ENCODE assay signal across 8 cellular contexts in the genomic region with DNA sequence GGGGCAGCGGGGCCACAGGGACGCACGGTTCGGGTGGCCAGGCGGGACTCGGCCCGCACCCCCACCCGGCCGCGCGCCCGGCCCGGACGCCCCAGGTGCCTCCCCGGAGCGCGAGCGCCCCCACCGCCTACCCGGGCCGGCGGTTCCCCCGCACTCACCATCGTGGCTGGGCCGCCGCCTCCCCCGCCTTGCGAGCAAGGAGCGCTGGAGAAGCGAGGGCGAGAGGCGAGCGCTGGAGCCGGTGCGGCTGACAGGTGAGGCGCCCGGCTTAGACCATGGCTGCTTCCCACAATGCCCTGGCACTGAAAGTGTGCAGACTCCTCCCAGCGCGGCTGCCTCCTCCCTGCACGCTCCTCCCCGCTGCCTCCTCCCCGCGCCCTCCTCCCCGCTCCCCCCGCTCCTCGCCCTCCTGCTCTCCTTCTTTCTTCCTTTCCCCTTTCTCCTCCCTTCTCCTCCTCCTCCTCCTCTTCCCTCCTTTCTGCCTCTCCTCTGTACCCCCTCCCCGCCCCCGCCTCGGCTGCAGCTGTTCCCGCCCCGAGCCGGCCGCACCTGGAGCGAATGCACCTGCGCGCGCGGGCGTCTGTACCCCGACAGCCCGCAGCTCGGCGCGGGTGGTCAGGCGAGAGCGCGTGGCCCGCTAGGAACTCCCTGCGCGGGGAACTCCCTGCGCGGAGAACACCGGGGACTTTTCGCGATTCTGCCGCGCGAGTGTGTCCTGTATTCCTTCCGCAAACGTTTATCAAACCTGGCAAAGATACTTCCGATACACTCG. TPM values are rescaled to one million over a fixed set of nuclear protein-coding genes. Genes with fewer than 3 reads are reported as not detected.
A peak's percentile ranks its signal among the peaks of the same experiment; 100 is the strongest.
DNase-seq lines count a peak whose midpoint lies in the region; ATAC-seq, FAIRE-seq and TF ChIP-seq lines count a peak whose summit lies in the region.

TSS of gene AP1S3 (minus strand) at position 293 of the 772 bp plus-strand sequence. CDS start at position 161, 132 bp downstream.

- peak within 1 kb of the TSS; percentile 94 for H3K4me3 Mint-ChIP-seq in progenitor cell of endocrine pancreas (ENCODE audit: low read depth)

- peak within 1 kb of the TSS in 1 of 2 donors; percentile 66 for H3K27ac Mint-ChIP-seq in activated naive CD4-positive, alpha-beta T cell treated with anti-CD3 and anti-CD28 coated beads, Interleukin-2, amount 50 U/mL, for 72 hours
- H3K27ac Mint-ChIP-seq in progenitor cell of endocrine pancreas, result peak within 1 kb of the TSS; percentile 96

- peak within 1 kb of the TSS; percentile 61 for H3K4me3 ChIP-seq in HAP-1
- peak within 1 kb of the TSS; percentile 64 for H3K4me3 ChIP-seq in MG63

- H3K4me1 Mint-ChIP-seq in progenitor cell of endocrine pancreas (ENCODE audit: low read depth), result peaks cover 10% of the 10 kb centered on the region

- H3K27me3 ChIP-seq in HAP-1 (ENCODE audit: low read depth), result no peaks in the 10 kb centered on the region
- no peaks in the 10 kb centered on the region for H3K27me3 ChIP-seq in MG63

- DNase-seq in GM10266 (ENCODE audit: extremely low spot score), result peak; percentile 91
- DNase-seq in HAP-1 (ENCODE audit: low spot score in 2 of 2), result peak; percentile 74 to 87
- DNase-seq in MG63, result peak; percentile 67
- DNase-seq in SKM-1 (lab: John Stamatoyannopoulos, UW; ENCODE audit: unreplicated experiment), result peak; percentile 22
- DNase-seq in activated naive CD4-positive, alpha-beta T cell treated with anti-CD3 and anti-CD28 coated beads, Interleukin-2, amount 50 U/mL, for 72 hours (ENCODE audit: low spot score in 2 of 2), result peak; percentile 64 to 73
- DNase-seq in cardiac septum (ENCODE audit: low spot score), result peak; percentile 88
- peak; percentile 72 for DNase-seq in progenitor cell of endocrine pancreas (ENCODE audit: low spot score, unreplicated experiment)
- peak; percentile 85 for DNase-seq in urothelium cell line (ENCODE audit: low spot score)

- no peaks in the 10 kb centered on the region for H3K9me3 Mint-ChIP-seq in activated naive CD4-positive, alpha-beta T cell treated with anti-CD3 and anti-CD28 coated beads, Interleukin-2, amount 50 U/mL, for 72 hours
- H3K9me3 Mint-ChIP-seq in progenitor cell of endocrine pancreas (ENCODE audit: low read depth), result no peaks in the 10 kb centered on the region

- peak; percentile 93 to 95 for ATAC-seq in activated naive CD4-positive, alpha-beta T cell treated with anti-CD3 and anti-CD28 coated beads, Interleukin-2, amount 50 U/mL, for 72 hours

- intact Hi-C loops in cardiac septum (cut with DNase I), result loop anchor here (5.0 kb wide), 1 partner anchor 110 kb away; the partner anchor contains the start of gene WDFY1

- no peaks in the 10 kb centered on the region for H3K27me3 Mint-ChIP-seq in progenitor cell of endocrine pancreas

- no peak for FAIRE-seq in urothelium cell line (lab: Jason Lieb, UNC)

- in situ Hi-C loops in HAP-1 (cut with MboI; ENCODE audit: low sequenced_read_pairs), result loop anchor here (10.0 kb wide), 1 partner anchor 117 kb away; the partner anchor contains the start of gene MRPL44

- H3K36me3 ChIP-seq in HAP-1 (replicated peaks) (no peaks in the 10 kb centered on the region), MG63 (peaks cover 7% of the 10 kb centered on the region; the same call in 1 of the 2 replicates)

- TF ChIP-seq CTCF in GM10266 (IDR thresholded peaks at IDR 0.05; ENCODE audit: control insufficient read depth, insufficient read depth, low read depth, missing control alignments) (peak; percentile 38), progenitor cell of endocrine pancreas (IDR thresholded peaks at IDR 0.05; ENCODE audit: unreplicated experiment) (peak; percentile 4)

- H3K36me3 Mint-ChIP-seq in activated naive CD4-positive, alpha-beta T cell treated with anti-CD3 and anti-CD28 coated beads, Interleukin-2, amount 50 U/mL, for 72 hours, result no peaks in the 10 kb centered on the region
- peaks cover 1% of the 10 kb centered on the region for H3K36me3 Mint-ChIP-seq in progenitor cell of endocrine pancreas (ENCODE audit: insufficient read depth)

- H3K9me3 ChIP-seq in HAP-1, result no peaks in the 10 kb centered on the region
- no peaks in the 10 kb centered on the region for H3K9me3 ChIP-seq in MG63

- H3K4me1 ChIP-seq in HAP-1, result peaks cover 20% of the 10 kb centered on the region

RNA-seq across cellular contexts. Expression of gene AP1S3, which starts in this region (rescaled TPM):
- 22.2 and 35.5 TPM in 2 replicates for total RNA-seq in MG63 (2014; rRNA removed; shearing (Covaris generic); ENCODE audit: low replicate concordance)
- total RNA-seq in activated naive CD4-positive, alpha-beta T cell treated with anti-CD3 and anti-CD28 coated beads, Interleukin-2, amount 50 U/mL, for 72 hours, result 1 to 10 TPM; 1.8 to 7.6 TPM
- total RNA-seq in cardiac septum (0.19 TPM), progenitor cell of endocrine pancreas (11.5 and 12.7 TPM in 2 replicates)

Comparison
In these comparisons a context has a peak if more than half of its experiments do, and no peak if none do; other contexts are left out.
1. Peak in every context shown above with its lines: DNase-seq, ATAC-seq and H3K4me3 ChIP-seq.
2. Peak in DNase-seq in cardiac septum; RNA of the gene not detected or under 1 TPM.
3. DNase-seq: peak in every context shown above with its lines; median percentile 91 in GM10266; 88 in cardiac septum; 85 in urothelium cell line; 80 in HAP-1; 72 in progenitor cell of endocrine pancreas; 68 in activated naive CD4-positive, alpha-beta T cell treated with anti-CD3 and anti-CD28 coated beads, Interleukin-2, amount 50 U/mL, for 72 hours; 67 in MG63; 22 in SKM-1.